Comparison of ENCODE assay signal across 8 cellular contexts in the genomic region with DNA sequence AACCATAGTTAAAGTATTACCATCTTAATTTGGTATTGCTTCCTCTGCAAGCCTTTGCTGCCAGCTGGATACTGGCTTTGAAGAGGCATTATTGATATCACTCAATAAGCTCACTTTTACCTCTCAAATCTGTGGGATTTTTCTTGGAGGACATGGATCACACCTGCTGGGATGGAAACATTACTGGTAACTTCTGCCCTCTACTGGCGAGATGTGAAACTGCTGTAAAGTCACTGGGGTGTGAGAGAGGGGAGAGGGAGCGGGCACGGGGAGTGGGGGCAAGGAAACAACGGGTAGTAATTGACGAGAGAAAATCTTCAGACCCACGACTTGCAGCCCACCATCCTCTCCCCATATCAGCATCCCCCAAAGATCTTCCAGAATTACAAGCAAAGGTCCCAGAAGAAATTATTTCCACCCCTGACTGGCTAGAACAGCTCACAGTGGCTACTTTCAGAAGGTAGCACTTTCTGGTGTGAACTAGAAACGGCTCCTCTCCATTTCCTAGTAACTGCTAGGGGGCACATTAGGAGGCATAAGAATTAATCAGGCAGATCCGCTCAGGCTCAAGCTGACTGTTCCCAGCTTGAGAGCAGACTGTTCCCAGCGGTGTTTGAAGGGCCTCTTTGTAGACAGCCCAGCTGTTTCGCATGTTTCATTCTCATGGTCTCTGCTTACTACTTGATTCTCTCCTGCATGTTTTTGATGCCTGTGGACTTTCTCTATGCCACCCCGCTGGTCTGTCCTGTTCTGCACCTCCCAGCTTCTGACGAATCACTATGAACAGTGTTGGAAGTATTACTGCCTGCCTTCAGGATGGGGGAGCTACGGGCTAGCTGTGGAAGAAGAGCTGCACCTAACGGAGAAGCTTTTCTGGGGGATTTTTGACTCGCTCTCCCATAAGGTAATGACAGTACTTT.
DNase-seq lines count a peak whose midpoint lies in the region; ATAC-seq and TF ChIP-seq lines count a peak whose summit lies in the region.

No MANE protein-coding gene starts in this region.

- H3K4me3 ChIP-seq in AG04449 (ENCODE audit: low read depth, low read length) = no peak overlapping the region
- no peak overlapping the region for H3K4me3 ChIP-seq in GM12875 (ENCODE audit: low read depth, low read length)
- H3K4me3 ChIP-seq in right atrium auricular region = no peak overlapping the region
- no peak overlapping the region for H3K4me3 ChIP-seq in spleen

- POLR2A ChIA-PET in AG04449 (lab: Yijun Ruan, JAX) = no interaction called here

- no peak for DNase-seq in AG04449 (ENCODE audit: low read depth, low spot score)
- peak; percentile 0 for DNase-seq in NCI-H345 treated with DMSO at 0.1 percent for 48 hours (lab: John Stamatoyannopoulos, UW; ENCODE audit: unreplicated experiment)
- DNase-seq in activated naive CD8-positive, alpha-beta T cell treated with anti-CD3 and anti-CD28 coated beads for 36 hours = peak; percentile 4
- DNase-seq in right atrium auricular region (ENCODE audit: low spot score) = no peak
- DNase-seq in spleen = no peak
- no peak for DNase-seq in sciatic nerve (ENCODE audit: low spot score)

- 48 to 52% (median 50%) methylated on average over 15 of the region's 15 CpGs for WGBS in spleen, 5 donors

- H3K27me3 Mint-ChIP-seq in activated naive CD8-positive, alpha-beta T cell treated with anti-CD3 and anti-CD28 coated beads for 36 hours = peaks cover 9% of the 10 kb centered on the region

- TF ChIP-seq POLR2A in spleen (IDR thresholded peaks at IDR 0.05) = no peak

- H3K4me1 Mint-ChIP-seq in activated naive CD8-positive, alpha-beta T cell treated with anti-CD3 and anti-CD28 coated beads for 36 hours = no peaks in the 10 kb centered on the region

- no peaks in the 10 kb centered on the region for H3K9me3 Mint-ChIP-seq in activated naive CD8-positive, alpha-beta T cell treated with anti-CD3 and anti-CD28 coated beads for 36 hours

- no peak overlapping the region for H3K27ac Mint-ChIP-seq in activated naive CD8-positive, alpha-beta T cell treated with anti-CD3 and anti-CD28 coated beads for 36 hours

- CTCF ChIA-PET in AG04449 (lab: Yijun Ruan, JAX) = interaction anchor here (0.6 to 9.6 kb wide), 42 partner anchors 9 to 552 kb away, joined by 3 to 114 read pairs (median 4); a partner anchor contains a TSS

- H3K27me3 ChIP-seq in right atrium auricular region (no peaks in the 10 kb centered on the region), spleen (replicated peaks in 1 of 7) (no peaks in the 10 kb centered on the region)

- ATAC-seq in GM18502 (IDR thresholded peaks at IDR 0.05; ENCODE audit: poor library complexity, unreplicated experiment) (no peak), sciatic nerve (no peak)

- H3K27ac ChIP-seq in right atrium auricular region (no peak overlapping the region), spleen (no peak overlapping the region)

- H3K36me3 ChIP-seq in right atrium auricular region = no peaks in the 10 kb centered on the region
- no peaks in the 10 kb centered on the region for H3K36me3 ChIP-seq in spleen

- intact Hi-C loops in spleen (cut with DNase I; ENCODE audit: low total_unique reads) = no loop called here
- intact Hi-C loops in sciatic nerve (cut with DNase I) = no loop called here

- TF ChIP-seq CTCF in AG04449 (IDR thresholded peaks at IDR 0.05; ENCODE audit: insufficient read depth, low read length, missing control alignments) (peak; percentile 79), GM12875 (IDR thresholded peaks at IDR 0.05; ENCODE audit: borderline replicate concordance, insufficient read depth, low read depth, low read length) (peak; percentile 78), right atrium auricular region (IDR thresholded peaks at IDR 0.05) (peak; percentile 56 to 80), spleen (IDR thresholded peaks at IDR 0.05 in 8 of 11, conservative IDR thresholded peaks at IDR 0.05 in 3 of 11) (peak in 9 of 11 experiments; percentile 10 to 72 (median 65))

- no peaks in the 10 kb centered on the region for H3K4me1 ChIP-seq in right atrium auricular region
- H3K4me1 ChIP-seq in spleen = no peaks in the 10 kb centered on the region

- H3K9me3 ChIP-seq in right atrium auricular region = no peaks in the 10 kb centered on the region
- H3K9me3 ChIP-seq in spleen = no peaks in the 10 kb centered on the region

- no peak overlapping the region for H3K4me3 Mint-ChIP-seq in activated naive CD8-positive, alpha-beta T cell treated with anti-CD3 and anti-CD28 coated beads for 36 hours

- no peaks in the 10 kb centered on the region for H3K36me3 Mint-ChIP-seq in activated naive CD8-positive, alpha-beta T cell treated with anti-CD3 and anti-CD28 coated beads for 36 hours

Comparison
In these comparisons a context has a peak if more than half of its experiments do, and no peak if none do; other contexts are left out.
1. DNase-seq: peak in NCI-H345 treated with DMSO at 0.1 percent for 48 hours (single experiment) and activated naive CD8-positive, alpha-beta T cell treated with anti-CD3 and anti-CD28 coated beads for 36 hours (single experiment); none in AG04449 (single experiment), right atrium auricular region (single experiment), spleen (single experiment) and sciatic nerve (single experiment).
2. Peak in every context shown above with its lines, with median percentiles within 50 percentile points of each other: CTCF ChIP-seq.